19 cellular contexts compared by ENCODE assay signal in the genomic region with DNA sequence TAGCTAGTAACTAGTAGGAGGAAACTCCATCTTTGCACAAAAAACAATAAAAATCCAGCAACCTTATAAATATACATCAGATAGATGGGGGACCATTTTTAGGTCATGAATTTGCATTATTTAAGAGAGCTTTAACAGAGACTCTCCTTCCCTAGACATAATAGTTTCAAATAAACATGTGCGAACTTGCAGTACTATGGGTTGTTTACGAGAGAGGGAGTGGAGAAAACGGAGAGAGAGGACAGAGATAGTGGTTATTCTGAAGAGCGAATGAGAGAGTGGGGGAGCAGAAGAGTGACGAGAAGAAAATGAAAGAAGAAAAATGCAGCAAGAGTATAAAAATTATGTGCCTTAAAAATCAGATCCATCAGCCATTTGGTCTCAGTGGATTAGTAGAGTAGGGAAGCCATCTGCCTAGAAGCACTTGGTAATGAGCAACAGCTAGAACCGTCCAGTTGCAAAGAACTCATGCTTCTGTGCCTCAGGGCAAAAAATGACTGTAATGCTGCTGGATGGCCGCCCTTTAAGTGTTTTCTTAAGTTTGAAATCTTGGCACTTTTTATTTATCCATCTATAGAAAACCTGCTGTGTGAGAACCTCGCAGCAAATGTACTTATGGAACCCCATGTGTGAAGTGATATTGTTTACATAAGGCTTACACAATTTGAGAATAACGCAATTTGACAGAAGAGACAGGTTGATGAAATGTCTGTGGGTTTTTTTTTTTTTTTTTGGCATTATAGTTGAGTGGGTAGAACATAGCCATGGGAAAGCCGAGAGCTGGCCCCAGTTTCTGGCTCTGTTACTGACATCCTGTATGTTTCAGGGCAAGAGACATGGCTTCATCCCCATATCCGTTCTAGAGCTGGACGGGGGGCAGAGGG.
DNase-seq lines count a peak whose midpoint lies in the region; ATAC-seq and TF ChIP-seq lines count a peak whose summit lies in the region.
"Had no signal": no experiment of that assay in that cellular context is flagged by ENCODE, and none has a peak within 500 bp of the region (broad histone marks: within the 10 kb centered on the region; RNA-seq: fewer than 3 reads in every experiment).

No MANE protein-coding gene starts in this region.

- no peak overlapping the region for H3K9ac ChIP-seq in GM23248

- H4K20me1 ChIP-seq in GM23248 (ENCODE audit: insufficient read depth) = no peaks in the 10 kb centered on the region

- H3K4me3 ChIP-seq in GM23248 (no peak overlapping the region), choroid plexus epithelial cell (ENCODE audit: low read depth, low read length) (no peak overlapping the region), left lung (no peak overlapping the region)
- H3K4me3 ChIP-seq: GM23338, mucosa of descending colon, psoas muscle had no signal

- H3K4me1 ChIP-seq in GM23248 (ENCODE audit: insufficient read depth) = no peaks in the 10 kb centered on the region
- peaks cover 0 to 25% of the 10 kb centered on the region in 2 donors for H3K4me1 ChIP-seq in left lung
- H3K4me1 ChIP-seq: BE2C, psoas muscle had no signal

- H3K27ac ChIP-seq in GM23248 (no peak overlapping the region), left lung (peak overlapping the region in 1 of 2 donors; percentile 63)
- H3K27ac ChIP-seq: psoas muscle had no signal

- H3K79me2 ChIP-seq in GM23248 (ENCODE audit: insufficient read depth) = no peaks in the 10 kb centered on the region

- H3K9me3 ChIP-seq in GM23248 (ENCODE audit: low read depth) (no peaks in the 10 kb centered on the region), left lung (no peaks in the 10 kb centered on the region)
- H3K9me3 ChIP-seq: BE2C, mucosa of descending colon, psoas muscle had no signal

- ATAC-seq in left lung = peak; percentile 56
- no peak for ATAC-seq in HG03045 (IDR thresholded peaks at IDR 0.05; ENCODE audit: unreplicated experiment)
- ATAC-seq: GM23338; mucosa of descending colon; psoas muscle; stimulated activated naive CD8-positive, alpha-beta T cell treated with anti-CD3 and anti-CD28 coated beads, Interleukin-15, amount 100 ng/mL, for 72 hours; T-cell had no signal

- no peaks in the 10 kb centered on the region for H3F3A ChIP-seq in GM23248 (ENCODE audit: insufficient read depth)

- intact Hi-C loops in left lung (cut with DNase I) = no loop called here

- no peaks in the 10 kb centered on the region for H3K36me3 ChIP-seq in GM23248 (ENCODE audit: low read depth)
- H3K36me3 ChIP-seq in left lung = no peaks in the 10 kb centered on the region
- H3K36me3 ChIP-seq: BE2C had no signal

- H3K4me2 ChIP-seq in GM23248 (ENCODE audit: unreplicated experiment) = no peak overlapping the region
- H3K4me2 ChIP-seq: GM23338 had no signal

- H3K9me2 ChIP-seq in GM23248 (ENCODE audit: insufficient read depth) = no peaks in the 10 kb centered on the region

- H3K27me3 ChIP-seq in GM23248 (replicated peaks; ENCODE audit: insufficient read depth) = no peaks in the 10 kb centered on the region
- no peaks in the 10 kb centered on the region for H3K27me3 ChIP-seq in left lung
- H3K27me3 ChIP-seq: BE2C had no signal

- 70 to 75% methylated on average over 12 of the region's 12 CpGs for WGBS in GM23248 (ENCODE audit: low coverage in 1 of 2, low lambda C conversion rate in 2 of 2, missing lambda C conversion rate in 2 of 2), 2 experiments

- no peak overlapping the region for H2AFZ ChIP-seq in GM23248
- H2AFZ ChIP-seq: GM23338 had no signal

- DNase-seq in GM23248 = peak; percentile 15
- DNase-seq in NCI-H446 (lab: John Stamatoyannopoulos, UW) = peak; percentile 36 to 71
- peak; percentile 88 for DNase-seq in choroid plexus epithelial cell (ENCODE audit: low read depth)
- DNase-seq in left lung = no peak
- DNase-seq in activated T-cell treated with anti-CD3 and anti-CD28 coated beads for 4 hours = no peak
- no peak for DNase-seq in putamen (ENCODE audit: low spot score)
- DNase-seq in stimulated activated CD4-positive, alpha-beta T cell treated with anti-CD3 and anti-CD28 coated beads, Interleukin-4, amount 100 ng/mL, for 4 hours = no peak
- DNase-seq: activated CD4-positive, alpha-beta T cell treated with anti-CD3 and anti-CD28 coated beads for 4 hours; activated gamma-delta T cell treated with Interleukin-2 at 50 U/mL for 16 hours; BE2C; central memory CD4-positive, alpha-beta T cell; mucosa of descending colon; NCI-H1105 treated with DMSO at 0.1 percent for 48 hours; NCI-H748 treated with DMSO at 0.1 percent for 48 hours; psoas muscle; stimulated activated naive CD8-positive, alpha-beta T cell treated with anti-CD3 and anti-CD28 coated beads, Interleukin-15, amount 100 ng/mL, for 72 hours; T-cell had no signal

- in situ Hi-C loops in GM23248 (cut with MboI) = no loop called here

- no peak for TF ChIP-seq CTCF in choroid plexus epithelial cell (conservative IDR thresholded peaks at IDR 0.05; ENCODE audit: low read depth, low read length)
- TF ChIP-seq CTCF in left lung (IDR thresholded peaks at IDR 0.05) = no peak

Comparison
In these comparisons a context has a peak if more than half of its experiments do, and no peak if none do; other contexts are left out.
1. DNase-seq: peak in GM23248 (single experiment), NCI-H446 (2 of 2) and choroid plexus epithelial cell (single experiment); none in left lung (0 of 2), activated T-cell treated with anti-CD3 and anti-CD28 coated beads for 4 hours (single experiment), putamen (single experiment) and stimulated activated CD4-positive, alpha-beta T cell treated with anti-CD3 and anti-CD28 coated beads, Interleukin-4, amount 100 ng/mL, for 4 hours (0 of 2).